ENCODE assay signal across 26 cellular contexts in genomic region chr16:47613251-47613650, GRCh38.
"Had no signal": no experiment of that assay in that cellular context is flagged by ENCODE, and none has a peak within 500 bp of the region (broad histone marks: within the 10 kb centered on the region; RNA-seq: fewer than 3 reads in every experiment).

No MANE protein-coding gene starts in this region.

- H3K27me3 ChIP-seq: colonic mucosa, dorsolateral prefrontal cortex, esophagus squamous epithelium, gastrocnemius medialis, neural progenitor cell, right atrium auricular region, spleen, upper lobe of right lung had no signal

- H3K36me3 ChIP-seq: colonic mucosa, gastrocnemius medialis, neural progenitor cell, prostate gland had no signal

- H3K4me2 ChIP-seq: neural progenitor cell had no signal

- H2AFZ ChIP-seq: neural progenitor cell had no signal

- DNase-seq: activated CD4-positive, alpha-beta T cell treated with anti-CD3 and anti-CD28 coated beads for 1 hour; activated CD4-positive, alpha-beta T cell treated with anti-CD3 and anti-CD28 coated beads, Interleukin-2, amount 50 U/mL, for 4 hours; activated CD8-positive, alpha-beta memory T cell treated with anti-CD3 and anti-CD28 coated beads for 24 hours; activated CD8-positive, alpha-beta memory T cell treated with anti-CD3 and anti-CD28 coated beads, Interleukin-2, amount 50 U/mL, for 4 hours; activated T-cell treated with anti-CD3 and anti-CD28 coated beads, Interleukin-2, amount 50 U/mL, for 24 hours; colonic mucosa; dorsolateral prefrontal cortex; effector memory CD8-positive, alpha-beta T cell; esophagus squamous epithelium; gastrocnemius medialis; hippocampal formation; left ventricle myocardium superior; mucosa of descending colon; naive B cell; spleen; stimulated activated CD4-positive, alpha-beta T cell treated with anti-CD3 and anti-CD28 coated beads, Interleukin-4, amount 100 ng/mL, for 1 hour; stimulated activated naive CD8-positive, alpha-beta T cell treated with anti-CD3 and anti-CD28 coated beads, Interleukin-15, Interleukin-2, amounts not matched to agents 100 U/mL and 50 U/mL, for 24 hours; T-helper 1 cell; T-helper 9 cell; upper lobe of right lung had no signal

- H3K4me1 ChIP-seq: colonic mucosa, esophagus squamous epithelium, prostate gland, spleen, upper lobe of right lung had no signal

- FAIRE-seq: astrocyte, endothelial cell of umbilical vein had no signal

- H3K27ac ChIP-seq: colonic mucosa, dorsolateral prefrontal cortex, esophagus squamous epithelium, gastrocnemius medialis, neural progenitor cell, prostate gland, right atrium auricular region, upper lobe of right lung had no signal

- H3K4me3 ChIP-seq: colonic mucosa, dorsolateral prefrontal cortex, esophagus squamous epithelium, gastrocnemius medialis, mucosa of descending colon, neural progenitor cell, prostate gland, right atrium auricular region, spleen, upper lobe of right lung had no signal

- H3K9me3 ChIP-seq: colonic mucosa, esophagus squamous epithelium, gastrocnemius medialis, mucosa of descending colon, prostate gland, right atrium auricular region, spleen, upper lobe of right lung had no signal

- ATAC-seq: activated T-helper 17 cell treated with anti-CD3 and anti-CD28 coated beads, Interleukin-2, amount 50 U/mL, for 72 hours; left ventricle myocardium superior; mucosa of descending colon; stimulated activated naive CD8-positive, alpha-beta T cell treated with anti-CD3 and anti-CD28 coated beads, Interleukin-15, Interleukin-2, amounts not matched to agents 100 U/mL and 50 U/mL, for 24 hours; upper lobe of right lung had no signal

- H3K9ac ChIP-seq: neural progenitor cell had no signal
